ENCODE assay signal across 13 cellular contexts in genomic region chr5:166845044-166845443, GRCh38.
DNase-seq lines count a peak whose midpoint lies in the region; ATAC-seq and TF ChIP-seq lines count a peak whose summit lies in the region.
"Had no signal": no experiment of that assay in that cellular context is flagged by ENCODE, and none has a peak within 500 bp of the region (broad histone marks: within the 10 kb centered on the region; RNA-seq: fewer than 3 reads in every experiment).

No MANE protein-coding gene starts in this region.

- intact Hi-C loops in gastrocnemius medialis (cut with DNase I; ENCODE audit: low total_unique reads) = no loop called here

- H2BK15ac ChIP-seq in neuronal stem cell (ENCODE audit: low read length) = no peak overlapping the region

- H3K4me3 ChIP-seq in choroid plexus epithelial cell (ENCODE audit: low read depth, low read length) = no peak overlapping the region
- H3K4me3 ChIP-seq in neuronal stem cell (ENCODE audit: low read length in 2 of 2) = no peak overlapping the region
- H3K4me3 ChIP-seq in gastrocnemius medialis = no peak overlapping the region
- H3K4me3 ChIP-seq: lung, ovary had no signal

- no peak overlapping the region for H2BK5ac ChIP-seq in neuronal stem cell (ENCODE audit: low read length)

- no peak overlapping the region for H2AK5ac ChIP-seq in neuronal stem cell (ENCODE audit: low read depth, low read length)

- H3K9ac ChIP-seq in neuronal stem cell (ENCODE audit: low read depth, low read length, poor library complexity) = no peak overlapping the region

- no peak overlapping the region for H2BK120ac ChIP-seq in neuronal stem cell (ENCODE audit: low read depth, low read length)

- H3K4me2 ChIP-seq in neuronal stem cell (ENCODE audit: insufficient read depth, low read length, poor library complexity, severe bottlenecking) = no peak overlapping the region

- H3K27ac ChIP-seq in neuronal stem cell (replicated peaks; ENCODE audit: low read length) = no peak overlapping the region
- no peak overlapping the region for H3K27ac ChIP-seq in gastrocnemius medialis
- H3K27ac ChIP-seq: ovary had no signal

- TF ChIP-seq CTCF in choroid plexus epithelial cell (conservative IDR thresholded peaks at IDR 0.05; ENCODE audit: low read depth, low read length) (no peak), gastrocnemius medialis (IDR thresholded peaks at IDR 0.05 in 4 of 5, conservative IDR thresholded peaks at IDR 0.05 in 1 of 5) (no peak)

- H3K23ac ChIP-seq in neuronal stem cell (ENCODE audit: low read depth, low read length, poor library complexity) = no peak overlapping the region

- H3K4me1 ChIP-seq in neuronal stem cell (ENCODE audit: control insufficient read depth in 2 of 2, insufficient read depth in 1 of 2, low read depth in 1 of 2, low read length in 2 of 2) = peaks cover 0 to 2% of the 10 kb centered on the region in 2 donors
- no peaks in the 10 kb centered on the region for H3K4me1 ChIP-seq in gastrocnemius medialis

- ATAC-seq in gastrocnemius medialis = no peak
- ATAC-seq: stimulated activated naive CD8-positive, alpha-beta T cell treated with anti-CD3 and anti-CD28 coated beads, Interleukin-15, Interleukin-2, amounts not matched to agents 100 U/mL and 50 U/mL, for 24 hours had no signal

- H3K14ac ChIP-seq in neuronal stem cell (ENCODE audit: low read length) = no peak overlapping the region

- in situ Hi-C loops in gastrocnemius medialis (cut with MboI; ENCODE audit: low sequenced_read_pairs in 4 of 4) = no loop called here

- no peak overlapping the region for H3K4ac ChIP-seq in neuronal stem cell (ENCODE audit: low read length)

- H2BK12ac ChIP-seq in neuronal stem cell (ENCODE audit: low read length) = no peak overlapping the region

- no peak overlapping the region for H3K18ac ChIP-seq in neuronal stem cell (ENCODE audit: low read length)

- no peak overlapping the region for H4K91ac ChIP-seq in neuronal stem cell (ENCODE audit: low read depth, low read length, poor library complexity)

- DNase-seq in H4 (ENCODE audit: low spot score) = peak; percentile 18
- peak; percentile 3 for DNase-seq in MV-4-11 (lab: John Stamatoyannopoulos, UW)
- peak; percentile 12 for DNase-seq in choroid plexus epithelial cell (ENCODE audit: low read depth)
- peak; percentile 56 for DNase-seq in neuronal stem cell (ENCODE audit: low spot score)
- DNase-seq in NK-92 treated with Interleukin-12 subunit alpha and Interleukin-12 subunit beta, amount 100 ng/mL, for 24 hours (lab: John Stamatoyannopoulos, UW) = no peak
- DNase-seq in gastrocnemius medialis = no peak
- no peak for DNase-seq in islet precursor cell
- DNase-seq: activated CD4-positive, alpha-beta T cell treated with anti-CD3 and anti-CD28 coated beads, Interleukin-2, amount 10 ng/mL, durations not matched to agents 24 days and 14 days; NCI-H510A treated with DMSO at 0.1 percent for 48 hours; ovary; stimulated activated CD4-positive, alpha-beta T cell treated with anti-CD3 and anti-CD28 coated beads, Interleukin-1b, Interleukin-23, amount 100 ng/mL, for 48 hours; stimulated activated naive CD8-positive, alpha-beta T cell treated with anti-CD3 and anti-CD28 coated beads, Interleukin-15, Interleukin-2, amounts not matched to agents 100 U/mL and 50 U/mL, for 24 hours had no signal

- no peak overlapping the region for H2AFZ ChIP-seq in neuronal stem cell (ENCODE audit: low read length)

- WGBS in neuronal stem cell (ENCODE audit: extremely low coverage in 2 of 2, insufficient read length in 2 of 2, insufficient replicate concordance in 1 of 2), 2 donors = no CpG with 5 or more reads among the region's 4 CpGs

- TF ChIP-seq POLR2A in gastrocnemius medialis (IDR thresholded peaks at IDR 0.05) = no peak

- H3K79me1 ChIP-seq in neuronal stem cell (ENCODE audit: low read depth, low read length) = no peaks in the 10 kb centered on the region

- H3K27me3 ChIP-seq in neuronal stem cell (ENCODE audit: control insufficient read depth in 3 of 3, insufficient read depth in 3 of 3, low read depth in 1 of 3, low read length in 3 of 3) (no peaks in the 10 kb centered on the region), gastrocnemius medialis (no peaks in the 10 kb centered on the region)
- H3K27me3 ChIP-seq: ovary had no signal

- H4K8ac ChIP-seq in neuronal stem cell (ENCODE audit: low read depth, low read length) = no peak overlapping the region

- H3K9me3 ChIP-seq in neuronal stem cell (replicated peaks in 1 of 2; ENCODE audit: control insufficient read depth in 2 of 2, insufficient read depth in 1 of 2, low read depth in 1 of 2, low read length in 2 of 2) (no peaks in the 10 kb centered on the region), gastrocnemius medialis (no peaks in the 10 kb centered on the region)
- H3K9me3 ChIP-seq: ovary had no signal

- H3K36me3 ChIP-seq in neuronal stem cell (replicated peaks in 1 of 2; ENCODE audit: control insufficient read depth in 2 of 2, insufficient read depth in 2 of 2, low read length in 2 of 2) = no peaks in the 10 kb centered on the region
- H3K36me3 ChIP-seq in gastrocnemius medialis = no peaks in the 10 kb centered on the region
- H3K36me3 ChIP-seq: ovary had no signal

Comparison
In these comparisons a context has a peak if more than half of its experiments do, and no peak if none do; other contexts are left out.
1. DNase-seq: peak in H4 (single experiment), MV-4-11 (single experiment), choroid plexus epithelial cell (single experiment) and neuronal stem cell (single experiment); none in NK-92 treated with Interleukin-12 subunit alpha and Interleukin-12 subunit beta, amount 100 ng/mL, for 24 hours (single experiment), gastrocnemius medialis (0 of 2) and islet precursor cell (single experiment).